2 cellular contexts compared by ENCODE assay signal in genomic region chr16:85396879-85397871, GRCh38.
A peak's percentile ranks its signal among the peaks of the same experiment; 100 is the strongest.
TF ChIP-seq lines count a peak whose summit lies in the region.

No MANE protein-coding gene starts in this region.

TF ChIP-seq in K562, 482 proteins besides CTCF, POLR2A, EP300 and RAD21 (continued from another document and continues in another):
- TF ChIP-seq HDAC8 (tag; IDR thresholded peaks at IDR 0.05) (no peak), RCOR1 (IDR thresholded peaks at IDR 0.05; ENCODE audit: borderline replicate concordance in 1 of 2, low read depth in 2 of 2, low read length in 2 of 2) (no peak), ELF4 (CRISPR knock-in tag; IDR thresholded peaks at IDR 0.05) (no peak), SRSF7 (optimal IDR thresholded peaks at IDR 0.05; ENCODE audit: low read depth, low read length) (no peak), ZFP30 (CRISPR knock-in tag; IDR thresholded peaks at IDR 0.05; ENCODE audit: borderline replicate concordance) (no peak), USF1 (CRISPR knock-in tag; IDR thresholded peaks at IDR 0.05) (no peak), CHD4 (IDR thresholded peaks at IDR 0.05; ENCODE audit: insufficient read depth, insufficient replicate concordance, low read depth, low read length, poor library complexity, severe bottlenecking) (no peak), ZNF57 (CRISPR knock-in tag; IDR thresholded peaks at IDR 0.05) (no peak), PHF20 (IDR thresholded peaks at IDR 0.05; ENCODE audit: partially characterized antibody) (no peak), NFIC (IDR thresholded peaks at IDR 0.05) (0 out of 2 replicates have a peak, but pooled peaks have one; percentile 4), HDGF (IDR thresholded peaks at IDR 0.05) (0 out of 2 replicates have a peak, but pooled peaks have one; percentile 39), ZFP36 (IDR thresholded peaks at IDR 0.05; ENCODE audit: low read depth, low read length, partially characterized antibody) (peak; percentile 82), ZNF175 (CRISPR knock-in tag; IDR thresholded peaks at IDR 0.05; ENCODE audit: low read depth) (no peak), ZNF143 (CRISPR knock-in tag; IDR thresholded peaks at IDR 0.05) (0 out of 2 replicates have a peak, but pooled peaks have one; percentile 16), MYNN (IDR thresholded peaks at IDR 0.05) (0 out of 2 replicates have a peak, but pooled peaks have one; percentile 19), MYNN (CRISPR knock-in tag; IDR thresholded peaks at IDR 0.05) (no peak), NFE2 (IDR thresholded peaks at IDR 0.05; ENCODE audit: low read depth) (0 out of 2 replicates have a peak, but pooled peaks have one; percentile 8), SMARCE1 (IDR thresholded peaks at IDR 0.05) (no peak), ZNF347 (CRISPR knock-in tag; IDR thresholded peaks at IDR 0.05; ENCODE audit: low read depth) (no peak), PCBP2 (IDR thresholded peaks at IDR 0.05; ENCODE audit: low read depth, low read length, poor library complexity, severe bottlenecking) (no peak), ZKSCAN1 (IDR thresholded peaks at IDR 0.05; ENCODE audit: low read depth, low read length) (0 out of 2 replicates have a peak, but pooled peaks have one; percentile 4), CEBPZ (IDR thresholded peaks at IDR 0.05; ENCODE audit: borderline replicate concordance, low read depth, low read length) (no peak), ZNF780A (CRISPR knock-in tag; IDR thresholded peaks at IDR 0.05) (no peak), ZNF232 (CRISPR knock-in tag; IDR thresholded peaks at IDR 0.05) (no peak), HNRNPH1 (optimal IDR thresholded peaks at IDR 0.05; ENCODE audit: low read depth, low read length) (no peak), KDM1A (IDR thresholded peaks at IDR 0.05) (peak; percentile 40 to 75; a peak in 2 of 4 replicates), BRF2 (IDR thresholded peaks at IDR 0.05; ENCODE audit: borderline replicate concordance, insufficient read depth, insufficient read length) (no peak), ZBTB12 (CRISPR knock-in tag; IDR thresholded peaks at IDR 0.05) (no peak), CXXC5 (CRISPR knock-in tag; IDR thresholded peaks at IDR 0.05) (peak; percentile 17; the same call in 1 of the 2 replicates), CBFA2T3 (IDR thresholded peaks at IDR 0.05) (peak; percentile 27; the same call in 1 of the 2 replicates), ZNF444 (CRISPR knock-in tag; IDR thresholded peaks at IDR 0.05) (no peak), SAFB2 (IDR thresholded peaks at IDR 0.05; ENCODE audit: borderline replicate concordance, low read depth, low read length, severe bottlenecking) (no peak)

TF ChIP-seq in neural cell, 6 proteins besides CTCF, POLR2A, EP300 and RAD21:
- TF ChIP-seq REST (IDR thresholded peaks at IDR 0.05; ENCODE audit: borderline replicate concordance) (no peak), MXI1 (conservative IDR thresholded peaks at IDR 0.05; ENCODE audit: poor library complexity, severe bottlenecking) (no peak), TAF1 (IDR thresholded peaks at IDR 0.05; ENCODE audit: low read depth) (no peak), SMC3 (conservative IDR thresholded peaks at IDR 0.05; ENCODE audit: poor library complexity) (no peak)
